ENCODE assay signal across 7 cellular contexts in genomic region chr18:10768221-10768620, GRCh38.
"Had no signal": no experiment of that assay in that cellular context is flagged by ENCODE, and none has a peak within 500 bp of the region (broad histone marks: within the 10 kb centered on the region; RNA-seq: fewer than 3 reads in every experiment).

No MANE protein-coding gene starts in this region.

- H3K27ac Mint-ChIP-seq: IgD-negative memory B cell had no signal

- FAIRE-seq: HepG2, HTR-8/SVneo, K562 had no signal

- ATAC-seq: HepG2, K562 had no signal

- H3K4me3 ChIP-seq: K562 had no signal

- DNase-seq: IMR-90, KBM-7 had no signal

- H3K4me3 Mint-ChIP-seq: IgD-negative memory B cell had no signal

- H3K27ac ChIP-seq: HL-60 had no signal
